Comparison of ENCODE assay signal across 1 cellular context in the genomic region with DNA sequence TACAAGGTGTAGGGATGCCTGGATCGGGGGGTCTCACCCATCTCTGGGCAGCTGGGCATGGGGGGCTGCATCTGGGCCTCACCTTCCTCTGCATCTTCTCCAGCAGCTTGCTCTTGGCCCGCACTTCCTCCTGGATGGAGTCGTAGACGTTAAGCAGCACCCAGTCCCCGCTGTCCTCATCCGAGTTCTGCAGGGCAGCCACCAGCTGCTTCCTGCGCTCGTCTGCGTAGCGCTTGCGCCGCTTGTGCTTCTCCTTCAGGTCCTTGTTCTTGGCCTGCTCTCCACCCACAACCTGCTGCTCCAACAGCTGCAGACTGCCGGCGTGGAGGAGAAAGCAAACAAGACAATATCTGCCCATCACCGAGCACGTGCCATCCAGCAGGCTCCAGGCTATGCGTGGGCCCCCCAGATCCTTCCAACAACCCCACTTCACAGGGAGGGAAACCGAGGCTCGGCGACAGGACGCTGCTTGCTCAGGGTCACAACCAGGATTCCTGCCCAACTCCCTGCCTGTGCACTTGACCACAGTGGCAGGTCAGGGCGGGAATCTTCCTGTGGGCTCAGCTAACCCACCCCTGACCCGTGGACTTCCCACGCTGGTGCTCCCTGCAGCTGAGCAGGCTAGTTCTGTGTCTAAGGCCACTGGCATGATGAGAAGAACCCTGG.
A peak's percentile ranks its signal among the peaks of the same experiment; 100 is the strongest.
TF ChIP-seq lines count a peak whose summit lies in the region.

No MANE protein-coding gene starts in this region.

TF ChIP-seq in K562, 482 proteins besides CTCF, POLR2A, EP300 and RAD21:
- TF ChIP-seq, protein P1, sequence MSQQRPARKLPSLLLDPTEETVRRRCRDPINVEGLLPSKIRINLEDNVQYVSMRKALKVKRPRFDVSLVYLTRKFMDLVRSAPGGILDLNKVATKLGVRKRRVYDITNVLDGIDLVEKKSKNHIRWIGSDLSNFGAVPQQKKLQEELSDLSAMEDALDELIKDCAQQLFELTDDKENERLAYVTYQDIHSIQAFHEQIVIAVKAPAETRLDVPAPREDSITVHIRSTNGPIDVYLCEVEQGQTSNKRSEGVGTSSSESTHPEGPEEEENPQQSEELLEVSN (IDR thresholded peaks at IDR 0.05; ENCODE audit: borderline replicate concordance in 1 of 2, extremely low read depth in 1 of 2, insufficient read depth in 1 of 2, insufficient read length in 1 of 2, low read depth in 1 of 2, low read length in 1 of 2, poor library complexity in 1 of 2, severe bottlenecking in 1 of 2) = no peak
- no peak for TF ChIP-seq SP1 (CRISPR knock-in tag; IDR thresholded peaks at IDR 0.05)
- TF ChIP-seq SMARCA4 (IDR thresholded peaks at IDR 0.05) = no peak
- TF ChIP-seq PCBP2 (IDR thresholded peaks at IDR 0.05; ENCODE audit: low read depth, low read length, poor library complexity, severe bottlenecking) = no peak
- no peak for TF ChIP-seq SAFB2 (IDR thresholded peaks at IDR 0.05; ENCODE audit: borderline replicate concordance, low read depth, low read length, severe bottlenecking)
- no peak for TF ChIP-seq ZNF584 (CRISPR knock-in tag; IDR thresholded peaks at IDR 0.05; ENCODE audit: low read depth)
- no peak for TF ChIP-seq MTA2 (IDR thresholded peaks at IDR 0.05; ENCODE audit: low read depth)
- TF ChIP-seq, protein P2, sequence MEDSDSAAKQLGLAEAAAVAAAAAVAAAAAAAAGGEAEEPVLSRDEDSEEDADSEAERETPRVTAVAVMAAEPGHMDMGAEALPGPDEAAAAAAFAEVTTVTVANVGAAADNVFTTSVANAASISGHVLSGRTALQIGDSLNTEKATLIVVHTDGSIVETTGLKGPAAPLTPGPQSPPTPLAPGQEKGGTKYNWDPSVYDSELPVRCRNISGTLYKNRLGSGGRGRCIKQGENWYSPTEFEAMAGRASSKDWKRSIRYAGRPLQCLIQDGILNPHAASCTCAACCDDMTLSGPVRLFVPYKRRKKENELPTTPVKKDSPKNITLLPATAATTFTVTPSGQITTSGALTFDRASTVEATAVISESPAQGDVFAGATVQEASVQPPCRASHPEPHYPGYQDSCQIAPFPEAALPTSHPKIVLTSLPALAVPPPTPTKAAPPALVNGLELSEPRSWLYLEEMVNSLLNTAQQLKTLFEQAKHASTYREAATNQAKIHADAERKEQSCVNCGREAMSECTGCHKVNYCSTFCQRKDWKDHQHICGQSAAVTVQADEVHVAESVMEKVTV (CRISPR knock-in tag; IDR thresholded peaks at IDR 0.05) = no peak
- TF ChIP-seq BHLHE40 (IDR thresholded peaks at IDR 0.05; ENCODE audit: low read length) = peak; percentile 56
- TF ChIP-seq, protein P3, sequence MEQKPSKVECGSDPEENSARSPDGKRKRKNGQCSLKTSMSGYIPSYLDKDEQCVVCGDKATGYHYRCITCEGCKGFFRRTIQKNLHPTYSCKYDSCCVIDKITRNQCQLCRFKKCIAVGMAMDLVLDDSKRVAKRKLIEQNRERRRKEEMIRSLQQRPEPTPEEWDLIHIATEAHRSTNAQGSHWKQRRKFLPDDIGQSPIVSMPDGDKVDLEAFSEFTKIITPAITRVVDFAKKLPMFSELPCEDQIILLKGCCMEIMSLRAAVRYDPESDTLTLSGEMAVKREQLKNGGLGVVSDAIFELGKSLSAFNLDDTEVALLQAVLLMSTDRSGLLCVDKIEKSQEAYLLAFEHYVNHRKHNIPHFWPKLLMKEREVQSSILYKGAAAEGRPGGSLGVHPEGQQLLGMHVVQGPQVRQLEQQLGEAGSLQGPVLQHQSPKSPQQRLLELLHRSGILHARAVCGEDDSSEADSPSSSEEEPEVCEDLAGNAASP (IDR thresholded peaks at IDR 0.05) = no peak
- TF ChIP-seq NFATC3 (IDR thresholded peaks at IDR 0.05) = no peak
- TF ChIP-seq ZNF586 (CRISPR knock-in tag; conservative IDR thresholded peaks at IDR 0.05) = no peak
- TF ChIP-seq U2AF1 (optimal IDR thresholded peaks at IDR 0.05; ENCODE audit: low read depth, low read length) = no peak
- TF ChIP-seq, protein P4, sequence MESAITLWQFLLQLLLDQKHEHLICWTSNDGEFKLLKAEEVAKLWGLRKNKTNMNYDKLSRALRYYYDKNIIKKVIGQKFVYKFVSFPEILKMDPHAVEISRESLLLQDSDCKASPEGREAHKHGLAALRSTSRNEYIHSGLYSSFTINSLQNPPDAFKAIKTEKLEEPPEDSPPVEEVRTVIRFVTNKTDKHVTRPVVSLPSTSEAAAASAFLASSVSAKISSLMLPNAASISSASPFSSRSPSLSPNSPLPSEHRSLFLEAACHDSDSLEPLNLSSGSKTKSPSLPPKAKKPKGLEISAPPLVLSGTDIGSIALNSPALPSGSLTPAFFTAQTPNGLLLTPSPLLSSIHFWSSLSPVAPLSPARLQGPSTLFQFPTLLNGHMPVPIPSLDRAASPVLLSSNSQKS (CRISPR knock-in tag; IDR thresholded peaks at IDR 0.05) = no peak
- peak; percentile 68 for TF ChIP-seq NRF1 (conservative IDR thresholded peaks at IDR 0.05 in 1 of 2, IDR thresholded peaks at IDR 0.05 in 1 of 2)
- TF ChIP-seq, protein P5, sequence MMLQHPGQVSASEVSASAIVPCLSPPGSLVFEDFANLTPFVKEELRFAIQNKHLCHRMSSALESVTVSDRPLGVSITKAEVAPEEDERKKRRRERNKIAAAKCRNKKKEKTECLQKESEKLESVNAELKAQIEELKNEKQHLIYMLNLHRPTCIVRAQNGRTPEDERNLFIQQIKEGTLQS (IDR thresholded peaks at IDR 0.05) = no peak
- TF ChIP-seq, protein P5 (CRISPR knock-in tag; conservative IDR thresholded peaks at IDR 0.05) = no peak
- TF ChIP-seq, protein P6, sequence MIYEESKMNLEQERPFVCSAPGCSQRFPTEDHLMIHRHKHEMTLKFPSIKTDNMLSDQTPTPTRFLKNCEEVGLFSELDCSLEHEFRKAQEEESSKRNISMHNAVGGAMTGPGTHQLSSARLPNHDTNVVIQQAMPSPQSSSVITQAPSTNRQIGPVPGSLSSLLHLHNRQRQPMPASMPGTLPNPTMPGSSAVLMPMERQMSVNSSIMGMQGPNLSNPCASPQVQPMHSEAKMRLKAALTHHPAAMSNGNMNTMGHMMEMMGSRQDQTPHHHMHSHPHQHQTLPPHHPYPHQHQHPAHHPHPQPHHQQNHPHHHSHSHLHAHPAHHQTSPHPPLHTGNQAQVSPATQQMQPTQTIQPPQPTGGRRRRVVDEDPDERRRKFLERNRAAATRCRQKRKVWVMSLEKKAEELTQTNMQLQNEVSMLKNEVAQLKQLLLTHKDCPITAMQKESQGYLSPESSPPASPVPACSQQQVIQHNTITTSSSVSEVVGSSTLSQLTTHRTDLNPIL (CRISPR knock-in tag; IDR thresholded peaks at IDR 0.05) = no peak
- no peak for TF ChIP-seq PURB (CRISPR knock-in tag; IDR thresholded peaks at IDR 0.05; ENCODE audit: low read depth)
- TF ChIP-seq NR3C1 (CRISPR knock-in tag; IDR thresholded peaks at IDR 0.05) = no peak
- TF ChIP-seq, protein P7, sequence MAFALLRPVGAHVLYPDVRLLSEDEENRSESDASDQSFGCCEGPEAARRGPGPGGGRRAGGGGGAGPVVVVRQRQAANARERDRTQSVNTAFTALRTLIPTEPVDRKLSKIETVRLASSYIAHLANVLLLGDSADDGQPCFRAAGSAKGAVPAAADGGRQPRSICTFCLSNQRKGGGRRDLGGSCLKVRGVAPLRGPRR (CRISPR knock-in tag; IDR thresholded peaks at IDR 0.05) = no peak
- TF ChIP-seq ZNF197 (CRISPR knock-in tag; IDR thresholded peaks at IDR 0.05; ENCODE audit: low read depth) = no peak
- TF ChIP-seq, protein P8, sequence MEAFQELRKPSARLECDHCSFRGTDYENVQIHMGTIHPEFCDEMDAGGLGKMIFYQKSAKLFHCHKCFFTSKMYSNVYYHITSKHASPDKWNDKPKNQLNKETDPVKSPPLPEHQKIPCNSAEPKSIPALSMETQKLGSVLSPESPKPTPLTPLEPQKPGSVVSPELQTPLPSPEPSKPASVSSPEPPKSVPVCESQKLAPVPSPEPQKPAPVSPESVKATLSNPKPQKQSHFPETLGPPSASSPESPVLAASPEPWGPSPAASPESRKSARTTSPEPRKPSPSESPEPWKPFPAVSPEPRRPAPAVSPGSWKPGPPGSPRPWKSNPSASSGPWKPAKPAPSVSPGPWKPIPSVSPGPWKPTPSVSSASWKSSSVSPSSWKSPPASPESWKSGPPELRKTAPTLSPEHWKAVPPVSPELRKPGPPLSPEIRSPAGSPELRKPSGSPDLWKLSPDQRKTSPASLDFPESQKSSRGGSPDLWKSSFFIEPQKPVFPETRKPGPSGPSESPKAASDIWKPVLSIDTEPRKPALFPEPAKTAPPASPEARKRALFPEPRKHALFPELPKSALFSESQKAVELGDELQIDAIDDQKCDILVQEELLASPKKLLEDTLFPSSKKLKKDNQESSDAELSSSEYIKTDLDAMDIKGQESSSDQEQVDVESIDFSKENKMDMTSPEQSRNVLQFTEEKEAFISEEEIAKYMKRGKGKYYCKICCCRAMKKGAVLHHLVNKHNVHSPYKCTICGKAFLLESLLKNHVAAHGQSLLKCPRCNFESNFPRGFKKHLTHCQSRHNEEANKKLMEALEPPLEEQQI (IDR thresholded peaks at IDR 0.05) = no peak
- TF ChIP-seq, protein P9, sequence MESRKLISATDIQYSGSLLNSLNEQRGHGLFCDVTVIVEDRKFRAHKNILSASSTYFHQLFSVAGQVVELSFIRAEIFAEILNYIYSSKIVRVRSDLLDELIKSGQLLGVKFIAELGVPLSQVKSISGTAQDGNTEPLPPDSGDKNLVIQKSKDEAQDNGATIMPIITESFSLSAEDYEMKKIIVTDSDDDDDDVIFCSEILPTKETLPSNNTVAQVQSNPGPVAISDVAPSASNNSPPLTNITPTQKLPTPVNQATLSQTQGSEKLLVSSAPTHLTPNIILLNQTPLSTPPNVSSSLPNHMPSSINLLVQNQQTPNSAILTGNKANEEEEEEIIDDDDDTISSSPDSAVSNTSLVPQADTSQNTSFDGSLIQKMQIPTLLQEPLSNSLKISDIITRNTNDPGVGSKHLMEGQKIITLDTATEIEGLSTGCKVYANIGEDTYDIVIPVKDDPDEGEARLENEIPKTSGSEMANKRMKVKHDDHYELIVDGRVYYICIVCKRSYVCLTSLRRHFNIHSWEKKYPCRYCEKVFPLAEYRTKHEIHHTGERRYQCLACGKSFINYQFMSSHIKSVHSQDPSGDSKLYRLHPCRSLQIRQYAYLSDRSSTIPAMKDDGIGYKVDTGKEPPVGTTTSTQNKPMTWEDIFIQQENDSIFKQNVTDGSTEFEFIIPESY (CRISPR knock-in tag; IDR thresholded peaks at IDR 0.05) = peak; percentile 23; the same call in 1 of the 2 replicates
- TF ChIP-seq RFX1 (IDR thresholded peaks at IDR 0.05) = no peak
- TF ChIP-seq, protein P10, sequence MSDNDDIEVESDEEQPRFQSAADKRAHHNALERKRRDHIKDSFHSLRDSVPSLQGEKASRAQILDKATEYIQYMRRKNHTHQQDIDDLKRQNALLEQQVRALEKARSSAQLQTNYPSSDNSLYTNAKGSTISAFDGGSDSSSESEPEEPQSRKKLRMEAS (CRISPR knock-in tag; IDR thresholded peaks at IDR 0.05) = 0 out of 2 replicates have a peak, but pooled peaks have one; percentile 11
- TF ChIP-seq SRSF3 (IDR thresholded peaks at IDR 0.05; ENCODE audit: insufficient read depth, low read length) = no peak
- TF ChIP-seq PML (IDR thresholded peaks at IDR 0.05; ENCODE audit: low read length) = no peak
- no peak for TF ChIP-seq SNIP1 (IDR thresholded peaks at IDR 0.05; ENCODE audit: low read depth)
- TF ChIP-seq, protein P11, sequence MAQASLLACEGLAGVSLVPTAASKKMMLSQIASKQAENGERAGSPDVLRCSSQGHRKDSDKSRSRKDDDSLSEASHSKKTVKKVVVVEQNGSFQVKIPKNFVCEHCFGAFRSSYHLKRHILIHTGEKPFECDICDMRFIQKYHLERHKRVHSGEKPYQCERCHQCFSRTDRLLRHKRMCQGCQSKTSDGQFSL (CRISPR knock-in tag; IDR thresholded peaks at IDR 0.05) = no peak
- TF ChIP-seq, protein P11 (tag; IDR thresholded peaks at IDR 0.05) = no peak
- no peak for TF ChIP-seq SNRNP70 (optimal IDR thresholded peaks at IDR 0.05; ENCODE audit: low read depth, low read length)
- TF ChIP-seq ILK (tag; IDR thresholded peaks at IDR 0.05; ENCODE audit: borderline replicate concordance, low read depth) = no peak
- TF ChIP-seq SREBF1 (IDR thresholded peaks at IDR 0.05; ENCODE audit: borderline replicate concordance, low read depth, low read length) = no peak
- TF ChIP-seq ILF3 (IDR thresholded peaks at IDR 0.05; ENCODE audit: borderline replicate concordance) = no peak
- no peak for TF ChIP-seq ZNF143 (CRISPR knock-in tag; IDR thresholded peaks at IDR 0.05)
